ENCODE assay signal across 18 cellular contexts in genomic region chr7:44326261-44327125, GRCh38. TPM values are rescaled to one million over a fixed set of nuclear protein-coding genes. Genes with fewer than 3 reads are reported as not detected.
DNase-seq lines count a peak whose midpoint lies in the region; ATAC-seq and TF ChIP-seq lines count a peak whose summit lies in the region.
"Had no signal": no experiment of that assay in that cellular context is flagged by ENCODE, and none has a peak within 500 bp of the region (broad histone marks: within the 10 kb centered on the region; RNA-seq: fewer than 3 reads in every experiment).

No MANE protein-coding gene starts in this region.

- WGBS in hepatocyte (ENCODE audit: low lambda C conversion rate, missing lambda C conversion rate): 70% methylated on average over 12 of the region's 12 CpGs

- H3K9me2 ChIP-seq in hepatocyte (replicated peaks; ENCODE audit: insufficient read depth): no peaks in the 10 kb centered on the region

- DNase-seq in cardiac muscle cell (ENCODE audit: low read depth in 1 of 2, low spot score in 1 of 2): no peak
- no peak for DNase-seq in Right ventricle myocardium inferior (ENCODE audit: missing footprints)
- no peak for DNase-seq in NT2/D1 (ENCODE audit: low read depth, low spot score)
- no peak for DNase-seq in hepatocyte (ENCODE audit: low spot score)
- peak; percentile 22 for DNase-seq in upper lobe of right lung
- DNase-seq in KBM-7: no peak
- DNase-seq in DMS153 treated with DMSO at 0.1 percent for 48 hours (lab: John Stamatoyannopoulos, UW; ENCODE audit: unreplicated experiment): no peak
- DNase-seq: activated naive CD8-positive, alpha-beta T cell treated with anti-CD3 and anti-CD28 coated beads, Interleukin-2, amount 10 ng/mL, durations not matched to agents 7 days and 5 days; GDM1; MM.1S; naive B cell; NCI-H187 treated with DMSO at 0.1 percent for 48 hours; NCI-H446 treated with DMSO at 0.1 percent for 48 hours; SIG-M5; T-helper 9 cell had no signal

- H3K9ac ChIP-seq in NT2/D1 (ENCODE audit: insufficient read length, low read depth): peak overlapping the region; percentile 50

- H4K20me1 ChIP-seq in hepatocyte (ENCODE audit: insufficient read depth, poor library complexity, severe bottlenecking): no peaks in the 10 kb centered on the region

- ATAC-seq in Right ventricle myocardium inferior (no peak), upper lobe of right lung (no peak), HG03095 (IDR thresholded peaks at IDR 0.05; ENCODE audit: unreplicated experiment) (no peak)
- ATAC-seq: left lung had no signal

- no peaks in the 10 kb centered on the region for H3K9me3 ChIP-seq in cardiac muscle cell (ENCODE audit: low read depth)
- no peaks in the 10 kb centered on the region for H3K9me3 ChIP-seq in NT2/D1 (ENCODE audit: insufficient read depth, low read length)
- H3K9me3 ChIP-seq in hepatocyte (ENCODE audit: low read depth): no peaks in the 10 kb centered on the region
- H3K9me3 ChIP-seq in upper lobe of right lung: no peaks in the 10 kb centered on the region
- H3K9me3 ChIP-seq: left lung, vagina had no signal

- no peak overlapping the region for H2AFZ ChIP-seq in hepatocyte

- no peaks in the 10 kb centered on the region for H3K79me2 ChIP-seq in hepatocyte

- H3K4me3 ChIP-seq in cardiac muscle cell (peak overlapping the region; percentile 41), NT2/D1 (ENCODE audit: insufficient read length, low read depth) (peak overlapping the region; percentile 11), hepatocyte (no peak overlapping the region), upper lobe of right lung (no peak overlapping the region)
- H3K4me3 ChIP-seq: left lung, vagina had no signal

- peak overlapping the region; percentile 72 for H3K4me2 ChIP-seq in hepatocyte

- no peaks in the 10 kb centered on the region for H3K36me3 ChIP-seq in cardiac muscle cell
- no peaks in the 10 kb centered on the region for H3K36me3 ChIP-seq in NT2/D1 (ENCODE audit: insufficient read depth, insufficient read length, low read length)
- H3K36me3 ChIP-seq in hepatocyte (replicated peaks; ENCODE audit: insufficient read depth, low read depth): no peaks in the 10 kb centered on the region
- H3K36me3 ChIP-seq in upper lobe of right lung: no peaks in the 10 kb centered on the region
- H3K36me3 ChIP-seq: left lung, vagina had no signal

- intact Hi-C loops in Right ventricle myocardium inferior (cut with DNase I) (loop anchor here (10.0 kb wide), 1 partner anchor 192 kb away; no protein-coding TSS in a partner anchor), upper lobe of right lung (cut with DNase I) (no loop called here)

- H3K27me3 ChIP-seq in cardiac muscle cell (peaks cover 64% of the 10 kb centered on the region), NT2/D1 (ENCODE audit: insufficient read depth, insufficient read length) (peaks cover 62% of the 10 kb centered on the region), hepatocyte (peaks cover 45% of the 10 kb centered on the region), upper lobe of right lung (peaks cover 25% of the 10 kb centered on the region)
- H3K27me3 ChIP-seq: vagina had no signal

- TF ChIP-seq CTCF in cardiac muscle cell (IDR thresholded peaks at IDR 0.05; ENCODE audit: low read depth, low read length) (no peak), hepatocyte (IDR thresholded peaks at IDR 0.05; ENCODE audit: poor library complexity) (no peak), upper lobe of right lung (IDR thresholded peaks at IDR 0.05) (no peak)

- in situ Hi-C loops in KBM-7 (cut with MboI; ENCODE audit: low pct_unique_long_range_greater_than_20kb, low sequenced_read_pairs): no loop called here

- no peak overlapping the region for H3K27ac ChIP-seq in cardiac muscle cell
- no peak overlapping the region for H3K27ac ChIP-seq in hepatocyte
- no peak overlapping the region for H3K27ac ChIP-seq in upper lobe of right lung
- H3K27ac ChIP-seq: left lung, vagina had no signal

- peaks cover 4% of the 10 kb centered on the region for H3K4me1 ChIP-seq in cardiac muscle cell (ENCODE audit: low read depth)
- H3K4me1 ChIP-seq in NT2/D1 (ENCODE audit: insufficient read depth, insufficient read length): peaks cover 14% of the 10 kb centered on the region
- no peaks in the 10 kb centered on the region for H3K4me1 ChIP-seq in hepatocyte (ENCODE audit: insufficient read depth)
- H3K4me1 ChIP-seq in upper lobe of right lung: no peaks in the 10 kb centered on the region
- H3K4me1 ChIP-seq: left lung had no signal

RNA-seq across cellular contexts. Expression of gene CAMK2B, which starts 1.1 kb away (rescaled TPM):
- total RNA-seq in cardiac muscle cell (7.7 and 8.4 TPM in 2 replicates), Right ventricle myocardium inferior (95.4 TPM), hepatocyte (0.37 TPM in 1 of 2 replicates, not detected in the other), upper lobe of right lung (0.17 TPM)
- polyA plus RNA-seq in cardiac muscle cell (17.7 and 19.3 TPM in 2 replicates), hepatocyte (1.7 TPM in 1 of 2 replicates, not detected in the other)

Comparison
In these comparisons a context has a peak if more than half of its experiments do, and no peak if none do; other contexts are left out.
1. RNA of gene CAMK2B, which starts 1.1 kb away (total RNA-seq): 95.4 TPM in Right ventricle myocardium inferior (single experiment); 7.7 to 8.4 TPM in cardiac muscle cell, 0.37 TPM in hepatocyte and 0.17 TPM in upper lobe of right lung (single experiment); every median in the first group is over 10 times any median in the second.
2. H3K4me3 ChIP-seq: peak in cardiac muscle cell (single experiment) and NT2/D1 (single experiment); none in hepatocyte (single experiment) and upper lobe of right lung (single experiment).